1 cellular context compared by ENCODE assay signal in the genomic region with DNA sequence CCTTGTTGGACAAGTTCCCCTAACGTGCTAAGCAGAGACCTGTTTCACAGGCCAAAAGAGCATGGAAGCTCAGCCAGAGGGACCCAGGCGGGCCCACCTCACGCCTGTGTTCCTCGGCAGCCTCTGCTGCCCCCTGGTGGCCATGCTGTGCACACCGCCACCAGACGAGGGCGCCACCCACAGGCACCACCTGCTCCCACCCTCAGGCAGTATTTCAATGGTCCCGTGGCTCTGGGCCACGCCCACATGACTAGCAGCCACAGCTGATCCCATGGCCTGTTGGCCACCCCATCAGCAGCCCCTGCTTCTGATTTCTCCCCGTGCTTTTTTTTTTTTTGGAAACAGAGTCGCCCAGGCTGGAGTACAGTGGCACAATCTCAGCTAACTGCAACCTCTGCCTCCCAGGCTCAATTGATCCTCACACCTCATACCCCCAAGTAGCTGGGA.
TF ChIP-seq lines count a peak whose summit lies in the region.

No MANE protein-coding gene starts in this region.

TF ChIP-seq in HepG2, 621 proteins besides CTCF, POLR2A, EP300 and RAD21 (continued from another document and continues in another):
- TF ChIP-seq, protein P1, sequence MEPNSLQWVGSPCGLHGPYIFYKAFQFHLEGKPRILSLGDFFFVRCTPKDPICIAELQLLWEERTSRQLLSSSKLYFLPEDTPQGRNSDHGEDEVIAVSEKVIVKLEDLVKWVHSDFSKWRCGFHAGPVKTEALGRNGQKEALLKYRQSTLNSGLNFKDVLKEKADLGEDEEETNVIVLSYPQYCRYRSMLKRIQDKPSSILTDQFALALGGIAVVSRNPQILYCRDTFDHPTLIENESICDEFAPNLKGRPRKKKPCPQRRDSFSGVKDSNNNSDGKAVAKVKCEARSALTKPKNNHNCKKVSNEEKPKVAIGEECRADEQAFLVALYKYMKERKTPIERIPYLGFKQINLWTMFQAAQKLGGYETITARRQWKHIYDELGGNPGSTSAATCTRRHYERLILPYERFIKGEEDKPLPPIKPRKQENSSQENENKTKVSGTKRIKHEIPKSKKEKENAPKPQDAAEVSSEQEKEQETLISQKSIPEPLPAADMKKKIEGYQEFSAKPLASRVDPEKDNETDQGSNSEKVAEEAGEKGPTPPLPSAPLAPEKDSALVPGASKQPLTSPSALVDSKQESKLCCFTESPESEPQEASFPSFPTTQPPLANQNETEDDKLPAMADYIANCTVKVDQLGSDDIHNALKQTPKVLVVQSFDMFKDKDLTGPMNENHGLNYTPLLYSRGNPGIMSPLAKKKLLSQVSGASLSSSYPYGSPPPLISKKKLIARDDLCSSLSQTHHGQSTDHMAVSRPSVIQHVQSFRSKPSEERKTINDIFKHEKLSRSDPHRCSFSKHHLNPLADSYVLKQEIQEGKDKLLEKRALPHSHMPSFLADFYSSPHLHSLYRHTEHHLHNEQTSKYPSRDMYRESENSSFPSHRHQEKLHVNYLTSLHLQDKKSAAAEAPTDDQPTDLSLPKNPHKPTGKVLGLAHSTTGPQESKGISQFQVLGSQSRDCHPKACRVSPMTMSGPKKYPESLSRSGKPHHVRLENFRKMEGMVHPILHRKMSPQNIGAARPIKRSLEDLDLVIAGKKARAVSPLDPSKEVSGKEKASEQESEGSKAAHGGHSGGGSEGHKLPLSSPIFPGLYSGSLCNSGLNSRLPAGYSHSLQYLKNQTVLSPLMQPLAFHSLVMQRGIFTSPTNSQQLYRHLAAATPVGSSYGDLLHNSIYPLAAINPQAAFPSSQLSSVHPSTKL (CRISPR knock-in tag; IDR thresholded peaks at IDR 0.05) = 0 out of 2 replicates have a peak, but pooled peaks have one; percentile 31
- TF ChIP-seq, protein P2, sequence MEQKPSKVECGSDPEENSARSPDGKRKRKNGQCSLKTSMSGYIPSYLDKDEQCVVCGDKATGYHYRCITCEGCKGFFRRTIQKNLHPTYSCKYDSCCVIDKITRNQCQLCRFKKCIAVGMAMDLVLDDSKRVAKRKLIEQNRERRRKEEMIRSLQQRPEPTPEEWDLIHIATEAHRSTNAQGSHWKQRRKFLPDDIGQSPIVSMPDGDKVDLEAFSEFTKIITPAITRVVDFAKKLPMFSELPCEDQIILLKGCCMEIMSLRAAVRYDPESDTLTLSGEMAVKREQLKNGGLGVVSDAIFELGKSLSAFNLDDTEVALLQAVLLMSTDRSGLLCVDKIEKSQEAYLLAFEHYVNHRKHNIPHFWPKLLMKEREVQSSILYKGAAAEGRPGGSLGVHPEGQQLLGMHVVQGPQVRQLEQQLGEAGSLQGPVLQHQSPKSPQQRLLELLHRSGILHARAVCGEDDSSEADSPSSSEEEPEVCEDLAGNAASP (CRISPR knock-in tag; IDR thresholded peaks at IDR 0.05; ENCODE audit: borderline replicate concordance) = 0 out of 2 replicates have a peak, but pooled peaks have one; percentile 23
- peak; percentile 75 for TF ChIP-seq SP5 (CRISPR knock-in tag; IDR thresholded peaks at IDR 0.05; ENCODE audit: borderline replicate concordance, low read depth)
- TF ChIP-seq NFKBIZ (CRISPR knock-in tag; IDR thresholded peaks at IDR 0.05) = 0 out of 2 replicates have a peak, but pooled peaks have one; percentile 52
- TF ChIP-seq ZNF556 (CRISPR knock-in tag; IDR thresholded peaks at IDR 0.05; ENCODE audit: borderline replicate concordance) = 0 out of 2 replicates have a peak, but pooled peaks have one; percentile 63
- TF ChIP-seq SP1 (IDR thresholded peaks at IDR 0.05) = no peak
- TF ChIP-seq SP1 (CRISPR knock-in tag; IDR thresholded peaks at IDR 0.05) = peak; percentile 91
- no peak for TF ChIP-seq RFX5 (IDR thresholded peaks at IDR 0.05; ENCODE audit: low read depth, low read length)
- TF ChIP-seq, protein P3, sequence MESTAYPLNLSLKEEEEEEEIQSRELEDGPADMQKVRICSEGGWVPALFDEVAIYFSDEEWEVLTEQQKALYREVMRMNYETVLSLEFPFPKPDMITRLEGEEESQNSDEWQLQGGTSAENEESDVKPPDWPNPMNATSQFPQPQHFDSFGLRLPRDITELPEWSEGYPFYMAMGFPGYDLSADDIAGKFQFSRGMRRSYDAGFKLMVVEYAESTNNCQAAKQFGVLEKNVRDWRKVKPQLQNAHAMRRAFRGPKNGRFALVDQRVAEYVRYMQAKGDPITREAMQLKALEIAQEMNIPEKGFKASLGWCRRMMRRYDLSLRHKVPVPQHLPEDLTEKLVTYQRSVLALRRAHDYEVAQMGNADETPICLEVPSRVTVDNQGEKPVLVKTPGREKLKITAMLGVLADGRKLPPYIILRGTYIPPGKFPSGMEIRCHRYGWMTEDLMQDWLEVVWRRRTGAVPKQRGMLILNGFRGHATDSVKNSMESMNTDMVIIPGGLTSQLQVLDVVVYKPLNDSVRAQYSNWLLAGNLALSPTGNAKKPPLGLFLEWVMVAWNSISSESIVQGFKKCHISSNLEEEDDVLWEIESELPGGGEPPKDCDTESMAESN (CRISPR knock-in tag; conservative IDR thresholded peaks at IDR 0.05) = 0 out of 2 replicates have a peak, but pooled peaks have one; percentile 42
- no peak for TF ChIP-seq PHF21A (CRISPR knock-in tag; IDR thresholded peaks at IDR 0.05)
- TF ChIP-seq SOX5 (CRISPR knock-in tag; IDR thresholded peaks at IDR 0.05; ENCODE audit: borderline replicate concordance) = no peak
- no peak for TF ChIP-seq ZNF180 (CRISPR knock-in tag; IDR thresholded peaks at IDR 0.05; ENCODE audit: borderline replicate concordance, low read depth)
- peak; percentile 46 for TF ChIP-seq ZNF883 (CRISPR knock-in tag; IDR thresholded peaks at IDR 0.05; ENCODE audit: not compliant biosample characterization)
- TF ChIP-seq NONO (IDR thresholded peaks at IDR 0.05) = no peak
- no peak; the same call in 1 of the 2 replicates for TF ChIP-seq NONO (CRISPR knock-in tag; conservative IDR thresholded peaks at IDR 0.05)
- no peak for TF ChIP-seq ZNF703 (CRISPR knock-in tag; IDR thresholded peaks at IDR 0.05; ENCODE audit: borderline replicate concordance)
- no peak for TF ChIP-seq RAD51 (IDR thresholded peaks at IDR 0.05; ENCODE audit: borderline replicate concordance)
- TF ChIP-seq, protein P4, sequence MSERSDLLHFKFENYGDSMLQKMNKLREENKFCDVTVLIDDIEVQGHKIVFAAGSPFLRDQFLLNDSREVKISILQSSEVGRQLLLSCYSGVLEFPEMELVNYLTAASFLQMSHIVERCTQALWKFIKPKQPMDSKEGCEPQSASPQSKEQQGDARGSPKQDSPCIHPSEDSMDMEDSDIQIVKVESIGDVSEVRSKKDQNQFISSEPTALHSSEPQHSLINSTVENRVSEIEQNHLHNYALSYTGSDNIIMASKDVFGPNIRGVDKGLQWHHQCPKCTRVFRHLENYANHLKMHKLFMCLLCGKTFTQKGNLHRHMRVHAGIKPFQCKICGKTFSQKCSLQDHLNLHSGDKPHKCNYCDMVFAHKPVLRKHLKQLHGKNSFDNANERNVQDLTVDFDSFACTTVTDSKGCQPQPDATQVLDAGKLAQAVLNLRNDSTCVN (CRISPR knock-in tag; IDR thresholded peaks at IDR 0.05; ENCODE audit: borderline replicate concordance) = 0 out of 2 replicates have a peak, but pooled peaks have one; percentile 47
- TF ChIP-seq KLF9 (CRISPR knock-in tag; IDR thresholded peaks at IDR 0.05; ENCODE audit: low read depth) = peak; percentile 91
- TF ChIP-seq, protein P5, sequence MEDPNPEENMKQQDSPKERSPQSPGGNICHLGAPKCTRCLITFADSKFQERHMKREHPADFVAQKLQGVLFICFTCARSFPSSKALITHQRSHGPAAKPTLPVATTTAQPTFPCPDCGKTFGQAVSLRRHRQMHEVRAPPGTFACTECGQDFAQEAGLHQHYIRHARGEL (CRISPR knock-in tag; IDR thresholded peaks at IDR 0.05) = no peak
- no peak for TF ChIP-seq NR1H2 (CRISPR knock-in tag; IDR thresholded peaks at IDR 0.05; ENCODE audit: borderline replicate concordance, low read depth)
- peak; percentile 75; the same call in 1 of the 2 replicates for TF ChIP-seq ZMYM4 (CRISPR knock-in tag; IDR thresholded peaks at IDR 0.05)
- no peak for TF ChIP-seq WIZ (CRISPR knock-in tag; IDR thresholded peaks at IDR 0.05)
- TF ChIP-seq ERF (CRISPR knock-in tag; IDR thresholded peaks at IDR 0.05) = peak; percentile 80
- no peak for TF ChIP-seq ZSCAN21 (CRISPR knock-in tag; IDR thresholded peaks at IDR 0.05; ENCODE audit: borderline replicate concordance)
- TF ChIP-seq ZNF124 (CRISPR knock-in tag; IDR thresholded peaks at IDR 0.05) = 0 out of 2 replicates have a peak, but pooled peaks have one; percentile 56
- no peak for TF ChIP-seq MLLT10 (CRISPR knock-in tag; IDR thresholded peaks at IDR 0.05)
- peak; percentile 72; the same call in 1 of the 2 replicates for TF ChIP-seq ZBTB7B (CRISPR knock-in tag; IDR thresholded peaks at IDR 0.05)
- TF ChIP-seq MIER2 (CRISPR knock-in tag; IDR thresholded peaks at IDR 0.05) = 0 out of 2 replicates have a peak, but pooled peaks have one; percentile 43
- TF ChIP-seq, protein P6, sequence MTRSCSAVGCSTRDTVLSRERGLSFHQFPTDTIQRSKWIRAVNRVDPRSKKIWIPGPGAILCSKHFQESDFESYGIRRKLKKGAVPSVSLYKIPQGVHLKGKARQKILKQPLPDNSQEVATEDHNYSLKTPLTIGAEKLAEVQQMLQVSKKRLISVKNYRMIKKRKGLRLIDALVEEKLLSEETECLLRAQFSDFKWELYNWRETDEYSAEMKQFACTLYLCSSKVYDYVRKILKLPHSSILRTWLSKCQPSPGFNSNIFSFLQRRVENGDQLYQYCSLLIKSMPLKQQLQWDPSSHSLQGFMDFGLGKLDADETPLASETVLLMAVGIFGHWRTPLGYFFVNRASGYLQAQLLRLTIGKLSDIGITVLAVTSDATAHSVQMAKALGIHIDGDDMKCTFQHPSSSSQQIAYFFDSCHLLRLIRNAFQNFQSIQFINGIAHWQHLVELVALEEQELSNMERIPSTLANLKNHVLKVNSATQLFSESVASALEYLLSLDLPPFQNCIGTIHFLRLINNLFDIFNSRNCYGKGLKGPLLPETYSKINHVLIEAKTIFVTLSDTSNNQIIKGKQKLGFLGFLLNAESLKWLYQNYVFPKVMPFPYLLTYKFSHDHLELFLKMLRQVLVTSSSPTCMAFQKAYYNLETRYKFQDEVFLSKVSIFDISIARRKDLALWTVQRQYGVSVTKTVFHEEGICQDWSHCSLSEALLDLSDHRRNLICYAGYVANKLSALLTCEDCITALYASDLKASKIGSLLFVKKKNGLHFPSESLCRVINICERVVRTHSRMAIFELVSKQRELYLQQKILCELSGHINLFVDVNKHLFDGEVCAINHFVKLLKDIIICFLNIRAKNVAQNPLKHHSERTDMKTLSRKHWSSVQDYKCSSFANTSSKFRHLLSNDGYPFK (CRISPR knock-in tag; IDR thresholded peaks at IDR 0.05; ENCODE audit: borderline replicate concordance) = peak; percentile 42; the same call in 1 of the 2 replicates
- TF ChIP-seq RARG (CRISPR knock-in tag; IDR thresholded peaks at IDR 0.05; ENCODE audit: low read depth) = no peak
- TF ChIP-seq, protein P7, sequence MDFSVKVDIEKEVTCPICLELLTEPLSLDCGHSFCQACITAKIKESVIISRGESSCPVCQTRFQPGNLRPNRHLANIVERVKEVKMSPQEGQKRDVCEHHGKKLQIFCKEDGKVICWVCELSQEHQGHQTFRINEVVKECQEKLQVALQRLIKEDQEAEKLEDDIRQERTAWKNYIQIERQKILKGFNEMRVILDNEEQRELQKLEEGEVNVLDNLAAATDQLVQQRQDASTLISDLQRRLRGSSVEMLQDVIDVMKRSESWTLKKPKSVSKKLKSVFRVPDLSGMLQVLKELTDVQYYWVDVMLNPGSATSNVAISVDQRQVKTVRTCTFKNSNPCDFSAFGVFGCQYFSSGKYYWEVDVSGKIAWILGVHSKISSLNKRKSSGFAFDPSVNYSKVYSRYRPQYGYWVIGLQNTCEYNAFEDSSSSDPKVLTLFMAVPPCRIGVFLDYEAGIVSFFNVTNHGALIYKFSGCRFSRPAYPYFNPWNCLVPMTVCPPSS (IDR thresholded peaks at IDR 0.05) = no peak
- TF ChIP-seq, protein P8, sequence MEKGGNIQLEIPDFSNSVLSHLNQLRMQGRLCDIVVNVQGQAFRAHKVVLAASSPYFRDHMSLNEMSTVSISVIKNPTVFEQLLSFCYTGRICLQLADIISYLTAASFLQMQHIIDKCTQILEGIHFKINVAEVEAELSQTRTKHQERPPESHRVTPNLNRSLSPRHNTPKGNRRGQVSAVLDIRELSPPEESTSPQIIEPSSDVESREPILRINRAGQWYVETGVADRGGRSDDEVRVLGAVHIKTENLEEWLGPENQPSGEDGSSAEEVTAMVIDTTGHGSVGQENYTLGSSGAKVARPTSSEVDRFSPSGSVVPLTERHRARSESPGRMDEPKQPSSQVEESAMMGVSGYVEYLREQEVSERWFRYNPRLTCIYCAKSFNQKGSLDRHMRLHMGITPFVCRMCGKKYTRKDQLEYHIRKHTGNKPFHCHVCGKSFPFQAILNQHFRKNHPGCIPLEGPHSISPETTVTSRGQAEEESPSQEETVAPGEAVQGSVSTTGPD (CRISPR knock-in tag; IDR thresholded peaks at IDR 0.05) = no peak
- TF ChIP-seq ZKSCAN8 (CRISPR knock-in tag; IDR thresholded peaks at IDR 0.05; ENCODE audit: borderline replicate concordance) = 0 out of 2 replicates have a peak, but pooled peaks have one; percentile 18
- no peak for TF ChIP-seq PRPF4 (IDR thresholded peaks at IDR 0.05; ENCODE audit: low read depth, low read length, poor library complexity, severe bottlenecking)
- TF ChIP-seq HNRNPH1 (optimal IDR thresholded peaks at IDR 0.05; ENCODE audit: low read depth, low read length) = no peak
- no peak for TF ChIP-seq ZBTB3 (CRISPR knock-in tag; IDR thresholded peaks at IDR 0.05; ENCODE audit: borderline replicate concordance, low read depth)
- TF ChIP-seq FOXJ3 (CRISPR knock-in tag; IDR thresholded peaks at IDR 0.05; ENCODE audit: borderline replicate concordance) = no peak
- no peak for TF ChIP-seq ATF1 (CRISPR knock-in tag; IDR thresholded peaks at IDR 0.05)
- no peak; the same call in 1 of the 2 replicates for TF ChIP-seq ETV6 (CRISPR knock-in tag; conservative IDR thresholded peaks at IDR 0.05)
- no peak for TF ChIP-seq ZNF326 (CRISPR knock-in tag; IDR thresholded peaks at IDR 0.05; ENCODE audit: borderline replicate concordance)
- TF ChIP-seq, protein P9, sequence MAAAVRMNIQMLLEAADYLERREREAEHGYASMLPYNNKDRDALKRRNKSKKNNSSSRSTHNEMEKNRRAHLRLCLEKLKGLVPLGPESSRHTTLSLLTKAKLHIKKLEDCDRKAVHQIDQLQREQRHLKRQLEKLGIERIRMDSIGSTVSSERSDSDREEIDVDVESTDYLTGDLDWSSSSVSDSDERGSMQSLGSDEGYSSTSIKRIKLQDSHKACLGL (CRISPR knock-in tag; IDR thresholded peaks at IDR 0.05) = 0 out of 2 replicates have a peak, but pooled peaks have one; percentile 29
- TF ChIP-seq ISL2 (CRISPR knock-in tag; IDR thresholded peaks at IDR 0.05) = no peak
- TF ChIP-seq, protein P10, sequence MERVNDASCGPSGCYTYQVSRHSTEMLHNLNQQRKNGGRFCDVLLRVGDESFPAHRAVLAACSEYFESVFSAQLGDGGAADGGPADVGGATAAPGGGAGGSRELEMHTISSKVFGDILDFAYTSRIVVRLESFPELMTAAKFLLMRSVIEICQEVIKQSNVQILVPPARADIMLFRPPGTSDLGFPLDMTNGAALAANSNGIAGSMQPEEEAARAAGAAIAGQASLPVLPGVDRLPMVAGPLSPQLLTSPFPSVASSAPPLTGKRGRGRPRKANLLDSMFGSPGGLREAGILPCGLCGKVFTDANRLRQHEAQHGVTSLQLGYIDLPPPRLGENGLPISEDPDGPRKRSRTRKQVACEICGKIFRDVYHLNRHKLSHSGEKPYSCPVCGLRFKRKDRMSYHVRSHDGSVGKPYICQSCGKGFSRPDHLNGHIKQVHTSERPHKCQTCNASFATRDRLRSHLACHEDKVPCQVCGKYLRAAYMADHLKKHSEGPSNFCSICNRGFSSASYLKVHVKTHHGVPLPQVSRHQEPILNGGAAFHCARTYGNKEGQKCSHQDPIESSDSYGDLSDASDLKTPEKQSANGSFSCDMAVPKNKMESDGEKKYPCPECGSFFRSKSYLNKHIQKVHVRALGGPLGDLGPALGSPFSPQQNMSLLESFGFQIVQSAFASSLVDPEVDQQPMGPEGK (CRISPR knock-in tag; IDR thresholded peaks at IDR 0.05) = peak; percentile 66; the same call in 1 of the 2 replicates
- TF ChIP-seq HMG20A (CRISPR knock-in tag; IDR thresholded peaks at IDR 0.05; ENCODE audit: borderline replicate concordance) = no peak
- peak; percentile 64 for TF ChIP-seq ZBTB38 (CRISPR knock-in tag; IDR thresholded peaks at IDR 0.05)
